ENCODE assay signal across 16 cellular contexts in genomic region chr7:158781976-158782637, GRCh38. TPM values are rescaled to one million over a fixed set of nuclear protein-coding genes. Genes with fewer than 3 reads are reported as not detected.
DNase-seq lines count a peak whose midpoint lies in the region; ATAC-seq and TF ChIP-seq lines count a peak whose summit lies in the region.
"Had no signal": no experiment of that assay in that cellular context is flagged by ENCODE, and none has a peak within 500 bp of the region (broad histone marks: within the 10 kb centered on the region; RNA-seq: fewer than 3 reads in every experiment).

No MANE protein-coding gene starts in this region.

- DNase-seq in thoracic aorta (ENCODE audit: low spot score) (no peak), HUDEP-2 (lab: John Stamatoyannopoulos, UW; ENCODE audit: unreplicated experiment in 76 of 76) (no peak), immature natural killer cell (no peak)
- DNase-seq: BE2C, DMS79 treated with DMSO at 0.1 percent for 48 hours, KG1, NCI-H1092 treated with DMSO at 0.1 percent for 48 hours, NCI-H1694 treated with DMSO at 0.1 percent for 48 hours, NCI-H446 had no signal

- H3K4me1 ChIP-seq in muscle layer of colon (ENCODE audit: insufficient read depth, low read length) (peaks cover 43% of the 10 kb centered on the region), thoracic aorta (ENCODE audit: control insufficient read depth in 1 of 2, low read depth in 2 of 2) (peaks cover 36 to 67% of the 10 kb centered on the region in 2 donors)
- H3K4me1 ChIP-seq: BE2C had no signal

- H3K4me1 Mint-ChIP-seq in immature natural killer cell: peaks cover 14 to 26% of the 10 kb centered on the region in 2 donors

- peaks cover 37% of the 10 kb centered on the region for H3K36me3 ChIP-seq in muscle layer of colon (ENCODE audit: insufficient read depth, low read length)
- H3K36me3 ChIP-seq in thoracic aorta: peaks cover 4% of the 10 kb centered on the region

- no peaks in the 10 kb centered on the region for H3K9me3 ChIP-seq in muscle layer of colon (ENCODE audit: low read length)
- no peaks in the 10 kb centered on the region for H3K9me3 ChIP-seq in thoracic aorta
- H3K9me3 ChIP-seq: BE2C had no signal

- H3K27ac ChIP-seq in VCaP: peak overlapping the region; percentile 61
- H3K27ac ChIP-seq in cingulate gyrus (ENCODE audit: low read depth, low read length): peak overlapping the region; percentile 21
- H3K27ac ChIP-seq in muscle layer of colon (ENCODE audit: low read depth, low read length): peak overlapping the region; percentile 83
- H3K27ac ChIP-seq in thoracic aorta: peak overlapping the region; percentile 92
- H3K27ac ChIP-seq: GM23248, HL-60 had no signal

- no peak overlapping the region for H3K4me3 Mint-ChIP-seq in immature natural killer cell
- H3K4me3 Mint-ChIP-seq: CD4-positive, alpha-beta memory T cell had no signal

- no peak overlapping the region for H3K27ac Mint-ChIP-seq in immature natural killer cell
- H3K27ac Mint-ChIP-seq: CD4-positive, alpha-beta memory T cell had no signal

- ATAC-seq in thoracic aorta (ENCODE audit: insufficient number of reproducible peaks, low FRiP score, low read depth) (no peak), HG03460 (IDR thresholded peaks at IDR 0.05; ENCODE audit: unreplicated experiment) (no peak)

- no peaks in the 10 kb centered on the region for H3K9me3 Mint-ChIP-seq in immature natural killer cell
- H3K9me3 Mint-ChIP-seq: CD4-positive, alpha-beta memory T cell had no signal

- peaks cover 0 to 8% (median 4%) of the 10 kb centered on the region in 3 donors for H3K27me3 Mint-ChIP-seq in immature natural killer cell (ENCODE audit: low read depth in 3 of 3)
- H3K27me3 Mint-ChIP-seq: CD4-positive, alpha-beta memory T cell had no signal

- H3K4me3 ChIP-seq in muscle layer of colon (ENCODE audit: low read depth in 1 of 2, low read length in 2 of 2): no peak overlapping the region
- H3K4me3 ChIP-seq in thoracic aorta: no peak overlapping the region
- H3K4me3 ChIP-seq: GM23248 had no signal

- H3K9ac ChIP-seq in muscle layer of colon (ENCODE audit: low read length): no peak overlapping the region
- H3K9ac ChIP-seq: GM23248 had no signal

- H3K36me3 Mint-ChIP-seq in immature natural killer cell: peaks cover 15 to 21% (median 20%) of the 10 kb centered on the region in 3 donors

- TF ChIP-seq CTCF in VCaP (conservative IDR thresholded peaks at IDR 0.05): no peak
- TF ChIP-seq CTCF in thoracic aorta (IDR thresholded peaks at IDR 0.05): no peak

- H3K27me3 ChIP-seq in muscle layer of colon (ENCODE audit: control insufficient read depth in 1 of 2, insufficient read depth in 2 of 2, low read length in 2 of 2) (no peaks in the 10 kb centered on the region), thoracic aorta (replicated peaks; ENCODE audit: insufficient read depth) (no peaks in the 10 kb centered on the region)
- H3K27me3 ChIP-seq: BE2C had no signal

RNA-seq across cellular contexts. Expression of gene ESYT2, which starts 47.2 kb away (rescaled TPM):
- 100 to 1,000 TPM; 196 to 218 TPM for total RNA-seq in thoracic aorta
- 10 to 100 TPM; 70.1 to 95.7 (median 84.0) TPM for polyA plus RNA-seq in immature natural killer cell

Comparison
In these comparisons a context has a peak if more than half of its experiments do, and no peak if none do; other contexts are left out.
1. H3K27ac ChIP-seq: peak in every context shown above with its lines; median percentile 92 in thoracic aorta; 83 in muscle layer of colon; 61 in VCaP; 21 in cingulate gyrus.